Comparison of ENCODE assay signal across 8 cellular contexts in the genomic region with DNA sequence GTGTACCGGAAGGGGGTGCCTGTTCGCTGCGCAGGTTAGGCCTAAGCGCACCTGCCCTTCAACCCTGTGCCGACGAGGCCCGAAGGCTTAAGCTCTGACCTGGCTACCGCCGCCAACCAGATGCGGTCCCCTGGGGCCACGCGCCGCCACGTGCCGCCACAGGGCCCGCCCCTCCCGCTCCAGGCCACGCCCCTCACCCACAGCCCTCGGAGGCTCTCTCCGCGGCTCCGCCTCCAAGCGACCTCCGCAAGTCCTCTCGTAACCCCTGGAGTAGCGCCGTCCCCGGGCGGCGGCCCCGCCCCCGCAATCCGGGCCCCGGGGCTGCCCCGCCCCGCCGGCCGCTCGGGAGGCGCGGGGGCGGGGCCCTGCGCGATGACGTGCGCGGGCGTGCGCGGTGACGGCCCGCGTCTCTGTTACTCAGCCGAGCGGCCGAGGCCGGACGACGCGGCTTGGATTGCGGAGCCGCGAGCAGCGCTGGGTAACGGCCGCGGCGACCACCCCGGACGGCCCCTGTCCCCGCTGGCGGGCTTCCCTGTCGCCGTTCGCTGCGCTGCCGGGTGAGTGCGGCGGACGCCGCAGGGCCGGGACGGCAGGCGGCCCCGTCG. TPM values are rescaled to one million over a fixed set of nuclear protein-coding genes. Genes with fewer than 3 reads are reported as not detected.
DNase-seq lines count a peak whose midpoint lies in the region; ATAC-seq and TF ChIP-seq lines count a peak whose summit lies in the region.

A gene (plus strand): TSS at position 413 of the 605 bp plus-strand sequence. CDS start 94,984 bp downstream, outside the sequence.

- peak within 1 kb of the TSS; percentile 71 for H3K4me3 ChIP-seq in fibroblast of mammary gland (ENCODE audit: control insufficient read depth, low read depth, low read length)

- POLR2A ChIA-PET in RWPE1 (lab: Yijun Ruan, JAX; ENCODE audit: low non-redundant PET), result no interaction called here
- POLR2A ChIA-PET in naive thymus-derived CD8-positive, alpha-beta T cell (lab: Charles Lee), result no interaction called here

- DNase-seq in Daoy (ENCODE audit: low read depth) (peak; percentile 88), GOT3 (lab: John Stamatoyannopoulos, UW) (peak; percentile 76), LHCN-M2 (ENCODE audit: low read depth) (peak; percentile 81), RWPE1 (ENCODE audit: low spot score) (peak; percentile 97), fibroblast of mammary gland (ENCODE audit: low read depth) (peak; percentile 79)
- DNase-seq in naive thymus-derived CD8-positive, alpha-beta T cell, result peak; percentile 88 to 95 (median 93)
- peak; percentile 85 to 97 (median 92) for DNase-seq in stimulated activated naive CD4-positive, alpha-beta T cell (lab: John Stamatoyannopoulos, UW)

- H3K27me3 Mint-ChIP-seq in activated T-helper 17 cell treated with anti-CD3 and anti-CD28 coated beads, Interleukin-2, amount 50 U/mL, for 72 hours, result no peaks in the 10 kb centered on the region
- no peaks in the 10 kb centered on the region for H3K27me3 Mint-ChIP-seq in naive thymus-derived CD8-positive, alpha-beta T cell

- H3K36me3 Mint-ChIP-seq in activated T-helper 17 cell treated with anti-CD3 and anti-CD28 coated beads, Interleukin-2, amount 50 U/mL, for 72 hours (ENCODE audit: low read depth), result no peaks in the 10 kb centered on the region
- no peaks in the 10 kb centered on the region for H3K36me3 Mint-ChIP-seq in naive thymus-derived CD8-positive, alpha-beta T cell

- H3K27ac ChIP-seq in RWPE1, result peak within 1 kb of the TSS; percentile 82

- no peaks in the 10 kb centered on the region for H3K9me3 Mint-ChIP-seq in activated T-helper 17 cell treated with anti-CD3 and anti-CD28 coated beads, Interleukin-2, amount 50 U/mL, for 72 hours
- H3K9me3 Mint-ChIP-seq in naive thymus-derived CD8-positive, alpha-beta T cell, result no peaks in the 10 kb centered on the region

- peak within 1 kb of the TSS; percentile 81 for H3K27ac Mint-ChIP-seq in activated T-helper 17 cell treated with anti-CD3 and anti-CD28 coated beads, Interleukin-2, amount 50 U/mL, for 72 hours
- peak within 1 kb of the TSS; percentile 77 to 94 (median 92) for H3K27ac Mint-ChIP-seq in naive thymus-derived CD8-positive, alpha-beta T cell

- CTCF ChIA-PET in RWPE1 (lab: Yijun Ruan, JAX), result interaction anchor here (0.7 kb wide), 1 partner anchor 116 kb away, joined by 3 read pairs; no protein-coding TSS in a partner anchor

- peak; percentile 82 for ATAC-seq in activated T-helper 17 cell treated with anti-CD3 and anti-CD28 coated beads, Interleukin-2, amount 50 U/mL, for 72 hours (replicated peaks)
- peak; percentile 88 to 89 for ATAC-seq in naive thymus-derived CD8-positive, alpha-beta T cell

- H3K4me3 Mint-ChIP-seq in activated T-helper 17 cell treated with anti-CD3 and anti-CD28 coated beads, Interleukin-2, amount 50 U/mL, for 72 hours, result peak within 1 kb of the TSS; percentile 77
- H3K4me3 Mint-ChIP-seq in naive thymus-derived CD8-positive, alpha-beta T cell, result peak within 1 kb of the TSS; percentile 76 to 94 (median 88)

- TF ChIP-seq CTCF in RWPE1 (conservative IDR thresholded peaks at IDR 0.05; ENCODE audit: low read depth), result no peak
- no peak for TF ChIP-seq CTCF in fibroblast of mammary gland (conservative IDR thresholded peaks at IDR 0.05; ENCODE audit: control insufficient read depth, insufficient read depth, low read depth, low read length)

- H3K4me1 Mint-ChIP-seq in activated T-helper 17 cell treated with anti-CD3 and anti-CD28 coated beads, Interleukin-2, amount 50 U/mL, for 72 hours, result peaks cover 18% of the 10 kb centered on the region
- H3K4me1 Mint-ChIP-seq in naive thymus-derived CD8-positive, alpha-beta T cell, result peaks cover 18 to 36% (median 27%) of the 10 kb centered on the region in 4 donors

RNA-seq across cellular contexts. Expression of the gene that starts here (rescaled TPM):
- total RNA-seq in Daoy (2014; rRNA removed; shearing (Covaris generic)), result 37.9 and 62.8 TPM in 2 replicates
- 43.3 and 46.0 TPM in 2 replicates for total RNA-seq in LHCN-M2 (2014; rRNA removed)
- polyA plus RNA-seq in LHCN-M2 (2012), result 16.6 TPM
- 10 to 100 TPM; 36.4 to 41.7 TPM for total RNA-seq in activated T-helper 17 cell treated with anti-CD3 and anti-CD28 coated beads, Interleukin-2, amount 50 U/mL, for 72 hours
- total RNA-seq in naive thymus-derived CD8-positive, alpha-beta T cell, result 10 to 100 TPM; 62.7 to 70.1 TPM
- polyA plus RNA-seq in naive thymus-derived CD8-positive, alpha-beta T cell, result 10 to 100 TPM; 20.2 to 30.6 (median 25.3) TPM

Comparison
In these comparisons a context has a peak if more than half of its experiments do, and no peak if none do; other contexts are left out.
1. Peak in every context shown above with its lines: DNase-seq, ATAC-seq, H3K4me3 ChIP-seq and H3K27ac ChIP-seq.